In the genomic region with DNA sequence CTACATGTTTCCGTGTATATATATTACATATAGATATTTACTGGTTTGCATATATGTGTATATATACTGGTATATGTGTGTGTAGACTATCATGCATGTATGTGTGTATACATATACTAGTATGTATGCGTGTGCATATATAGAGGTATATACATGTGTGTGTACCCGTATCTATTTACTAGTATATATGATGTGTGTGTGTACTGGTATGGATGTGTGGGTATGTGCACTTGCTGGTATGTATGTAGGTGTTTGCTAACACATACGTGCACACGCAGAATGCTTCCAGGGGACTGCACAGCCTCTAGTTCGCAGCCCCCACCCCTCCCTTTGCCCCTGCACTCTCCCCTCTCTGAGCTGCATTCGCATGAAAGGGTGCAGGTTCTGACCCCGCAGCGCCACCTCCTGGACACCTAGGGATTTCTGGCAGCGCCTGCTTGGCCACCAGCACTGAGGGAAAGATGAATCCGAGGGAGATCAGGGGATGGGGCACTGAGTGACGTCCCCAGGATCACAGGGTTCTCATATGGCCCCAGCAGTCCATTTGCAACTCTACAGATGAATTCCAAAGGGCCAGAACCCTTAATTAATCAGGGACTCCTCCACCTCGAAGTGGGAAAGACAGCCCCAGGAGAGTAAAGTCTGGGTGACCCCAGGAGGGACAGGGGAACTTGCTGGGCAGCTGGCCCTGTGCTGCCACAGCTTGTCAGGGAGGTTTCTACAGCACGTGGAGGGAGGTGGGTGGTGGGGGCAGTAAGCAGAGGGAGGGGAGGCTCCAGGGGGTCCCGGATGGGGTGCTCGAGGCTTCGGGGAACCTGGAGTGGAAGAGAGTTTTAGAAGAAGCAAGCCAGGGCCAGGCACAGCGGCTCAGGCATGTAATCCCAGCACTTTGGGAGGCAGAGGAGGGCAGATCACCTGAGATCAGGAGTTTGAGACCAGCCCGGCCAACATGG, we compare ENCODE assay signal across 8 cellular contexts.
DNase-seq lines count a peak whose midpoint lies in the region; ATAC-seq and TF ChIP-seq lines count a peak whose summit lies in the region.

No MANE protein-coding gene starts in this region.

- peaks cover 11% of the 10 kb centered on the region for H3K4me1 Mint-ChIP-seq in Calu3 (ENCODE audit: low read depth, unreplicated experiment)
- peaks cover 7% of the 10 kb centered on the region for H3K4me1 Mint-ChIP-seq in activated CD4-positive, alpha-beta T cell treated with anti-CD3 and anti-CD28 coated beads, Interleukin-2, amount 10 ng/mL, durations not matched to agents 7 days and 5 days

- CTCF ChIA-PET in Calu3 (lab: Charles Lee), result interaction anchor here (0.5 to 1.7 kb wide), 9 partner anchors 32 to 336 kb away, joined by 3 to 7 read pairs (median 4); no protein-coding TSS in a partner anchor
- CTCF ChIA-PET in HEK293T (lab: Yijun Ruan, JAX), result interaction anchor here (0.6 to 1.0 kb wide), 7 partner anchors 33 to 668 kb away, joined by 3 to 5 read pairs (median 3); no protein-coding TSS in a partner anchor
- CTCF ChIA-PET in activated CD4-positive, alpha-beta T cell treated with anti-CD3 and anti-CD28 coated beads, Interleukin-2, amount 10 ng/mL, durations not matched to agents 7 days and 5 days (lab: Charles Lee), result interaction anchor here (0.9 to 1.1 kb wide), 3 partner anchors 27 to 259 kb away, joined by 3 to 4 read pairs (median 3); no protein-coding TSS in a partner anchor

- peaks cover 4% of the 10 kb centered on the region for H3K36me3 Mint-ChIP-seq in Calu3 (ENCODE audit: insufficient read depth, unreplicated experiment)
- no peaks in the 10 kb centered on the region for H3K36me3 Mint-ChIP-seq in activated CD4-positive, alpha-beta T cell treated with anti-CD3 and anti-CD28 coated beads, Interleukin-2, amount 10 ng/mL, durations not matched to agents 7 days and 5 days (ENCODE audit: low read depth)

- POLR2A ChIA-PET in HEK293T (lab: Yijun Ruan, JAX), result interaction anchor here (0.6 kb wide), 1 partner anchor 313 kb away, joined by 3 read pairs; no protein-coding TSS in a partner anchor
- POLR2A ChIA-PET in activated CD4-positive, alpha-beta T cell treated with anti-CD3 and anti-CD28 coated beads, Interleukin-2, amount 10 ng/mL, durations not matched to agents 7 days and 5 days (lab: Charles Lee), result no interaction called here

- no peak overlapping the region for H3K27ac Mint-ChIP-seq in Calu3 (ENCODE audit: unreplicated experiment)
- H3K27ac Mint-ChIP-seq in activated CD4-positive, alpha-beta T cell treated with anti-CD3 and anti-CD28 coated beads, Interleukin-2, amount 10 ng/mL, durations not matched to agents 7 days and 5 days, result no peak overlapping the region

- DNase-seq in Calu3 (peak; percentile 88), HEK293T (ENCODE audit: extremely low spot score) (peak; percentile 83), NCI-H226 (peak; percentile 20), dorsolateral prefrontal cortex (peak; percentile 60 to 89 (median 82)), lower lobe of right lung (peak; percentile 84)
- peak; percentile 77 for DNase-seq in activated CD4-positive, alpha-beta T cell treated with anti-CD3 and anti-CD28 coated beads, Interleukin-2, amount 10 ng/mL, durations not matched to agents 7 days and 5 days
- peak; percentile 44 to 45 for DNase-seq in stimulated activated CD8-positive, alpha-beta memory T cell treated with anti-CD3 and anti-CD28 coated beads, Interleukin-15, amount 100 ng/mL, for 48 hours (ENCODE audit: low read depth in 2 of 2)

- H3K36me3 ChIP-seq in lower lobe of right lung, result no peaks in the 10 kb centered on the region

- no TSS peak for BruUV-seq in Calu3 (replicated peaks; lab: Mats Ljungman, UMichigan)

- peaks cover 16% of the 10 kb centered on the region for H3K4me1 ChIP-seq in lower lobe of right lung

- no peak overlapping the region for H3K4me3 ChIP-seq in dorsolateral prefrontal cortex
- no peak overlapping the region for H3K4me3 ChIP-seq in lower lobe of right lung

- H3K9me3 ChIP-seq in lower lobe of right lung, result no peaks in the 10 kb centered on the region

- ATAC-seq in lower lobe of right lung (peak; percentile 49 to 59), HG03460 (IDR thresholded peaks at IDR 0.05; ENCODE audit: unreplicated experiment) (no peak)

- intact Hi-C loops in Calu3 (cut with micrococcal nuclease; ENCODE audit: unreplicated experiment), result loop anchor here (1.0 to 5.0 kb wide), 3 partner anchors 93 to 266 kb away; no protein-coding TSS in a partner anchor
- intact Hi-C loops in dorsolateral prefrontal cortex (cut with DNase I), result loop anchor here (2.0 to 10.0 kb wide), 7 partner anchors 195 to 815 kb away; partner anchors contain the start of genes ADAM17 (in 1 of the 2), CPSF3 (in 1 of the 2), GRHL1 (in 1 of the 2) and ITGB1BP1 (in 1 of the 2)
- intact Hi-C loops in lower lobe of right lung (cut with DNase I), result no loop called here

- no peaks in the 10 kb centered on the region for H3K27me3 ChIP-seq in dorsolateral prefrontal cortex
- no peaks in the 10 kb centered on the region for H3K27me3 ChIP-seq in lower lobe of right lung (ENCODE audit: low read depth)

- no peak overlapping the region for H3K4me3 Mint-ChIP-seq in Calu3 (ENCODE audit: low read depth, unreplicated experiment)
- no peak overlapping the region for H3K4me3 Mint-ChIP-seq in activated CD4-positive, alpha-beta T cell treated with anti-CD3 and anti-CD28 coated beads, Interleukin-2, amount 10 ng/mL, durations not matched to agents 7 days and 5 days

- H3K27me3 Mint-ChIP-seq in Calu3 (ENCODE audit: unreplicated experiment), result no peaks in the 10 kb centered on the region
- peaks cover 14% of the 10 kb centered on the region for H3K27me3 Mint-ChIP-seq in activated CD4-positive, alpha-beta T cell treated with anti-CD3 and anti-CD28 coated beads, Interleukin-2, amount 10 ng/mL, durations not matched to agents 7 days and 5 days

- no peaks in the 10 kb centered on the region for H3K9me3 Mint-ChIP-seq in Calu3 (ENCODE audit: low read depth, unreplicated experiment)
- H3K9me3 Mint-ChIP-seq in activated CD4-positive, alpha-beta T cell treated with anti-CD3 and anti-CD28 coated beads, Interleukin-2, amount 10 ng/mL, durations not matched to agents 7 days and 5 days, result no peaks in the 10 kb centered on the region

- TF ChIP-seq CTCF in Calu3 (IDR thresholded peaks at IDR 0.05; ENCODE audit: unreplicated experiment) (peak; percentile 77), dorsolateral prefrontal cortex (IDR thresholded peaks at IDR 0.05 in 54 of 56, conservative IDR thresholded peaks at IDR 0.05 in 2 of 56; ENCODE audit: low read depth in 1 of 56, partially characterized antibody in 56 of 56) (peak; percentile 32 to 90 (median 80)), lower lobe of right lung (IDR thresholded peaks at IDR 0.05) (peak; percentile 79)

- H3K27ac ChIP-seq in dorsolateral prefrontal cortex (no peak overlapping the region), lower lobe of right lung (no peak overlapping the region)

TF ChIP-seq in HEK293T, 16 proteins besides CTCF, POLR2A, EP300 and RAD21:
- TF ChIP-seq ZNF384 (IDR thresholded peaks at IDR 0.05), result no peak
- TF ChIP-seq LEF1 (IDR thresholded peaks at IDR 0.05; ENCODE audit: borderline replicate concordance), result no peak
- no peak for TF ChIP-seq FOXK2 (IDR thresholded peaks at IDR 0.05)

Comparison
In these comparisons a context has a peak if more than half of its experiments do, and no peak if none do; other contexts are left out.
1. DNase-seq: peak in every context shown above with its lines; median percentile 88 in Calu3; 84 in lower lobe of right lung; 83 in HEK293T; 82 in dorsolateral prefrontal cortex; 77 in activated CD4-positive, alpha-beta T cell treated with anti-CD3 and anti-CD28 coated beads, Interleukin-2, amount 10 ng/mL, durations not matched to agents 7 days and 5 days; 44 in stimulated activated CD8-positive, alpha-beta memory T cell treated with anti-CD3 and anti-CD28 coated beads, Interleukin-15, amount 100 ng/mL, for 48 hours; 20 in NCI-H226.